Comparison of ENCODE assay signal across 27 cellular contexts in genomic region chr3:171851685-171852084, GRCh38. TPM values are rescaled to one million over a fixed set of nuclear protein-coding genes. Genes with fewer than 3 reads are reported as not detected.
DNase-seq lines count a peak whose midpoint lies in the region; ATAC-seq and TF ChIP-seq lines count a peak whose summit lies in the region.
"Had no signal": no experiment of that assay in that cellular context is flagged by ENCODE, and none has a peak within 500 bp of the region (broad histone marks: within the 10 kb centered on the region; RNA-seq: fewer than 3 reads in every experiment).

No MANE protein-coding gene starts in this region.

- H3K18ac ChIP-seq in mesenchymal stem cell (ENCODE audit: low read depth in 1 of 2, low read length in 2 of 2), result no peak overlapping the region

- H3K4me1 ChIP-seq in endodermal cell (ENCODE audit: control insufficient read depth, insufficient read depth, low read length) (no peaks in the 10 kb centered on the region), mesenchymal stem cell (ENCODE audit: control insufficient read depth, insufficient read depth, low read depth, low read length) (no peaks in the 10 kb centered on the region), left lung (no peaks in the 10 kb centered on the region)
- H3K4me1 ChIP-seq: breast epithelium, esophagus squamous epithelium, right lobe of liver, suprapubic skin had no signal

- TF ChIP-seq CTCF in endodermal cell (conservative IDR thresholded peaks at IDR 0.05) (no peak), left lung (IDR thresholded peaks at IDR 0.05) (no peak)

- H2BK120ac ChIP-seq in mesenchymal stem cell (ENCODE audit: low read depth, low read length), result no peak overlapping the region

- H3K36me3 ChIP-seq in endodermal cell (ENCODE audit: control insufficient read depth, insufficient read depth, low read length) (no peaks in the 10 kb centered on the region), mesenchymal stem cell (ENCODE audit: control insufficient read depth in 1 of 2, insufficient read depth in 2 of 2, low read depth in 1 of 2, low read length in 2 of 2) (no peaks in the 10 kb centered on the region), left lung (no peaks in the 10 kb centered on the region)
- H3K36me3 ChIP-seq: breast epithelium, esophagus squamous epithelium, neutrophil, right lobe of liver, suprapubic skin had no signal

- ATAC-seq in GM21360 (IDR thresholded peaks at IDR 0.05; ENCODE audit: unreplicated experiment) (no peak), left lung (no peak)
- ATAC-seq: activated CD8-positive, alpha-beta T cell treated with anti-CD3 and anti-CD28 coated beads, Interleukin-2, amount 10 ng/mL, durations not matched to agents 7 days and 5 days; activated naive CD4-positive, alpha-beta T cell treated with anti-CD3 and anti-CD28 coated beads, Interleukin-2, amount 50 U/mL, for 72 hours had no signal

- H3K4me2 ChIP-seq in mesenchymal stem cell (ENCODE audit: low read length, poor library complexity, severe bottlenecking), result no peak overlapping the region

- no peak overlapping the region for H3K4me3 Mint-ChIP-seq in endodermal cell
- H3K4me3 Mint-ChIP-seq: activated CD8-positive, alpha-beta T cell treated with anti-CD3 and anti-CD28 coated beads, Interleukin-2, amount 10 ng/mL, durations not matched to agents 7 days and 5 days; IgD-negative memory B cell had no signal

- H3K9me3 ChIP-seq in endodermal cell (ENCODE audit: control insufficient read depth, low read length), result peaks cover 54% of the 10 kb centered on the region
- peaks cover 6% of the 10 kb centered on the region for H3K9me3 ChIP-seq in mesenchymal stem cell (ENCODE audit: control insufficient read depth, low read length)
- peaks cover 0 to 20% of the 10 kb centered on the region in 2 donors for H3K9me3 ChIP-seq in left lung

- WGBS in endodermal cell (ENCODE audit: insufficient coverage in 1 of 2, insufficient read length in 1 of 2), 2 experiments, result 87 to 88% methylated on average over 5 of the region's 5 CpGs
- WGBS in mesenchymal stem cell, result 21% methylated on average over 5 of the region's 5 CpGs

- H2BK5ac ChIP-seq in mesenchymal stem cell (ENCODE audit: low read depth, low read length, poor library complexity, severe bottlenecking), result no peak overlapping the region

- no peak overlapping the region for H2BK15ac ChIP-seq in mesenchymal stem cell (ENCODE audit: low read depth, poor library complexity, severe bottlenecking)

- peaks cover 17% of the 10 kb centered on the region for H3K4me1 Mint-ChIP-seq in endodermal cell
- H3K4me1 Mint-ChIP-seq: IgD-negative memory B cell had no signal

- no peak overlapping the region for H2AK5ac ChIP-seq in mesenchymal stem cell (ENCODE audit: low read length, severe bottlenecking)

- H3K4me3 ChIP-seq in endodermal cell (ENCODE audit: low read length) (peak overlapping the region; percentile 64), mesenchymal stem cell (ENCODE audit: insufficient read depth in 1 of 2, low read depth in 1 of 2, low read length in 2 of 2) (no peak overlapping the region), left lung (no peak overlapping the region)
- H3K4me3 ChIP-seq: breast epithelium, dorsolateral prefrontal cortex, esophagus squamous epithelium, right lobe of liver, suprapubic skin had no signal

- H4K91ac ChIP-seq in mesenchymal stem cell (ENCODE audit: low read length), result no peak overlapping the region

- peak; percentile 67 for DNase-seq in Daoy (ENCODE audit: low read depth)
- DNase-seq in NCI-H226, result peak; percentile 88
- no peak for DNase-seq in endodermal cell
- peak; percentile 87 for DNase-seq in mesenchymal stem cell
- DNase-seq in NCI-H1694 (lab: John Stamatoyannopoulos, UW), result no peak
- DNase-seq in left lung, result no peak
- DNase-seq in NCI-H1436 treated with DMSO at 0.1 percent for 48 hours (lab: John Stamatoyannopoulos, UW), result no peak
- DNase-seq: activated CD4-positive, CD25-positive, alpha-beta regulatory T cell; activated CD8-positive, alpha-beta T cell treated with anti-CD3 and anti-CD28 coated beads, Interleukin-2, amount 10 ng/mL, durations not matched to agents 7 days and 5 days; activated T-cell treated with anti-CD3 and anti-CD28 coated beads, Interleukin-2, amount 50 U/mL, for 48 hours; dorsolateral prefrontal cortex; esophagus squamous epithelium; hypothalamus; left cardiac atrium; NCI-H1105 treated with DMSO at 0.1 percent for 48 hours; NCI-H2227 treated with DMSO at 0.1 percent for 48 hours; right lobe of liver; SHP77; stimulated activated CD4-positive, alpha-beta T cell treated with anti-CD3 and anti-CD28 coated beads, Interleukin-2, amount 100 ng/mL, for 48 hours had no signal

- no peaks in the 10 kb centered on the region for H3K27me3 Mint-ChIP-seq in endodermal cell (ENCODE audit: insufficient read depth)
- H3K27me3 Mint-ChIP-seq: IgD-negative memory B cell had no signal

- intact Hi-C loops in left lung (cut with DNase I), result no loop called here

- H3K14ac ChIP-seq in mesenchymal stem cell (ENCODE audit: low read length in 2 of 2), result no peak overlapping the region

- H3K23ac ChIP-seq in mesenchymal stem cell (ENCODE audit: low read length in 2 of 2), result no peak overlapping the region

- H2BK12ac ChIP-seq in mesenchymal stem cell (ENCODE audit: low read length in 2 of 2), result no peak overlapping the region

- H3K27ac ChIP-seq in endodermal cell (ENCODE audit: low read depth, low read length), result peak overlapping the region; percentile 56
- H3K27ac ChIP-seq in mesenchymal stem cell (ENCODE audit: low read length, poor library complexity, severe bottlenecking), result no peak overlapping the region
- no peak overlapping the region for H3K27ac ChIP-seq in left lung
- H3K27ac ChIP-seq: breast epithelium, dorsolateral prefrontal cortex, esophagus squamous epithelium, neutrophil, right lobe of liver, suprapubic skin had no signal

- H3K79me1 ChIP-seq in mesenchymal stem cell (replicated peaks; ENCODE audit: low read length, poor library complexity, severe bottlenecking), result no peaks in the 10 kb centered on the region

- no peak overlapping the region for H3K4ac ChIP-seq in mesenchymal stem cell (ENCODE audit: low read depth in 1 of 2, low read length in 2 of 2)

- no peak overlapping the region for H3K27ac Mint-ChIP-seq in endodermal cell
- H3K27ac Mint-ChIP-seq: activated CD8-positive, alpha-beta T cell treated with anti-CD3 and anti-CD28 coated beads, Interleukin-2, amount 10 ng/mL, durations not matched to agents 7 days and 5 days; activated naive CD4-positive, alpha-beta T cell treated with anti-CD3 and anti-CD28 coated beads, Interleukin-2, amount 50 U/mL, for 72 hours; IgD-negative memory B cell had no signal

- H4K8ac ChIP-seq in mesenchymal stem cell (ENCODE audit: low read length), result no peak overlapping the region

- H2AFZ ChIP-seq in mesenchymal stem cell (ENCODE audit: low read depth, low read length), result no peak overlapping the region

- no peak overlapping the region for H3K9ac ChIP-seq in endodermal cell (ENCODE audit: extremely low read depth, low read length, poor library complexity, severe bottlenecking)
- H3K9ac ChIP-seq in mesenchymal stem cell (ENCODE audit: low read length), result no peak overlapping the region

- no peaks in the 10 kb centered on the region for H3K27me3 ChIP-seq in endodermal cell (ENCODE audit: control insufficient read depth, insufficient read depth, low read length, poor library complexity, severe bottlenecking)
- H3K27me3 ChIP-seq in mesenchymal stem cell (ENCODE audit: control insufficient read depth in 1 of 2, insufficient read depth in 1 of 2, low read length in 2 of 2), result no peaks in the 10 kb centered on the region
- no peaks in the 10 kb centered on the region for H3K27me3 ChIP-seq in left lung
- H3K27me3 ChIP-seq: breast epithelium, dorsolateral prefrontal cortex, esophagus squamous epithelium, neutrophil, right lobe of liver, suprapubic skin had no signal

- peaks cover 53% of the 10 kb centered on the region for H3K9me3 Mint-ChIP-seq in endodermal cell

- peaks cover 9% of the 10 kb centered on the region for H3K36me3 Mint-ChIP-seq in endodermal cell (ENCODE audit: low read depth)

RNA-seq across cellular contexts. Expression of gene TMEM212, which starts 8.5 kb away (rescaled TPM):
- not detected in 2 replicates for total RNA-seq in Daoy (2014; rRNA removed; shearing (Covaris generic))
- total RNA-seq in endodermal cell (not detected), left lung (1 to 10 TPM in 1 of 2 donors, not detected in 1; 2.3 TPM)
- not detected for polyA plus RNA-seq in endodermal cell (2013, experiment 1 of 2)
- polyA plus RNA-seq in endodermal cell (2013, experiment 2 of 2), result not detected
- polyA plus RNA-seq in mesenchymal stem cell (2013, experiment 1 of 2), result 0.06 TPM
- polyA plus RNA-seq in mesenchymal stem cell (2013, experiment 2 of 2), result not detected
- total RNA-seq: activated CD8-positive, alpha-beta T cell treated with anti-CD3 and anti-CD28 coated beads, Interleukin-2, amount 10 ng/mL, durations not matched to agents 7 days and 5 days; activated naive CD4-positive, alpha-beta T cell treated with anti-CD3 and anti-CD28 coated beads, Interleukin-2, amount 50 U/mL, for 72 hours; esophagus squamous epithelium; left cardiac atrium; mononuclear cell; right lobe of liver; suprapubic skin; T-helper 2 cell treated with Interferon-gamma antibody and Interleukin-4, amounts not matched to agents 100 ng/mL and 5 ng/mL, for 36 hours had no signal
- polyA plus RNA-seq: IgD-negative memory B cell had no signal

RNA-seq across cellular contexts. Expression of gene PLD1, which starts 41.4 kb away (rescaled TPM):
- 5.7 and 7.8 TPM in 2 replicates for total RNA-seq in Daoy (2014; rRNA removed; shearing (Covaris generic))
- total RNA-seq in endodermal cell, result 10 to 100 TPM in 1 of 2 donors, 1 to 10 TPM in 1; 9.5 to 15.9 TPM
- 3.0 TPM for polyA plus RNA-seq in endodermal cell (2013, experiment 1 of 2)
- polyA plus RNA-seq in endodermal cell (2013, experiment 2 of 2), result 3.1 TPM
- 18.9 TPM for polyA plus RNA-seq in mesenchymal stem cell (2013, experiment 1 of 2)
- 18.3 TPM for polyA plus RNA-seq in mesenchymal stem cell (2013, experiment 2 of 2)
- total RNA-seq in left lung, result 10 to 100 TPM; 18.5 to 18.7 TPM
- polyA plus RNA-seq: IgD-negative memory B cell had no signal

Comparison
In these comparisons a context has a peak if more than half of its experiments do, and no peak if none do; other contexts are left out.
1. DNase-seq: peak in Daoy (single experiment), NCI-H226 (single experiment) and mesenchymal stem cell (single experiment); none in endodermal cell (single experiment), NCI-H1694 (single experiment), left lung (0 of 2) and NCI-H1436 treated with DMSO at 0.1 percent for 48 hours (single experiment).